ENCODE assay signal across 15 cellular contexts in genomic region chr10:79333513-79333912, GRCh38. TPM values are rescaled to one million over a fixed set of nuclear protein-coding genes. Genes with fewer than 3 reads are reported as not detected.
A peak's percentile ranks its signal among the peaks of the same experiment; 100 is the strongest.
DNase-seq lines count a peak whose midpoint lies in the region; ATAC-seq, FAIRE-seq and TF ChIP-seq lines count a peak whose summit lies in the region.
"Had no signal": no experiment of that assay in that cellular context is flagged by ENCODE, and none has a peak within 500 bp of the region (broad histone marks: within the 10 kb centered on the region; RNA-seq: fewer than 3 reads in every experiment).

No MANE protein-coding gene starts in this region.

- H3K4me3 Mint-ChIP-seq in activated naive CD4-positive, alpha-beta T cell treated with anti-CD3 and anti-CD28 coated beads, Interleukin-2, amount 50 U/mL, for 24 hours: peak overlapping the region; percentile 15
- H3K4me3 Mint-ChIP-seq in chondrocyte (ENCODE audit: unreplicated experiment): no peak overlapping the region
- H3K4me3 Mint-ChIP-seq: CD4-positive, CD25-positive, alpha-beta regulatory T cell had no signal

- TF ChIP-seq CTCF in chondrocyte (IDR thresholded peaks at IDR 0.05): no peak
- TF ChIP-seq CTCF in smooth muscle cell (IDR thresholded peaks at IDR 0.05; ENCODE audit: borderline replicate concordance, insufficient read depth, poor library complexity, severe bottlenecking): no peak

- FAIRE-seq in RCC 7860 (lab: Jason Lieb, UNC): peak; percentile 67
- FAIRE-seq in small intestine (lab: Jason Lieb, UNC): no peak

- no peaks in the 10 kb centered on the region for H3K9me3 Mint-ChIP-seq in activated naive CD4-positive, alpha-beta T cell treated with anti-CD3 and anti-CD28 coated beads, Interleukin-2, amount 50 U/mL, for 24 hours
- H3K9me3 Mint-ChIP-seq in chondrocyte (ENCODE audit: low read depth): peaks cover 5% of the 10 kb centered on the region

- H3K36me3 Mint-ChIP-seq in activated naive CD4-positive, alpha-beta T cell treated with anti-CD3 and anti-CD28 coated beads, Interleukin-2, amount 50 U/mL, for 24 hours: no peaks in the 10 kb centered on the region
- peaks cover 2% of the 10 kb centered on the region for H3K36me3 Mint-ChIP-seq in chondrocyte (ENCODE audit: low read depth)
- H3K36me3 Mint-ChIP-seq: CD4-positive, CD25-positive, alpha-beta regulatory T cell had no signal

- H3K27me3 ChIP-seq in smooth muscle cell (ENCODE audit: low read depth) (no peaks in the 10 kb centered on the region), small intestine (ENCODE audit: control insufficient read depth in 2 of 2, insufficient read depth in 2 of 2, low read length in 2 of 2) (no peaks in the 10 kb centered on the region)
- H3K27me3 ChIP-seq: neutrophil had no signal

- peak overlapping the region; percentile 33 for H3K9ac ChIP-seq in smooth muscle cell (ENCODE audit: low read depth)

- H3K4me1 ChIP-seq in smooth muscle cell (ENCODE audit: low read depth) (no peaks in the 10 kb centered on the region), small intestine (ENCODE audit: control insufficient read depth in 2 of 2, insufficient read depth in 1 of 2, low read depth in 1 of 2, low read length in 1 of 2) (no peaks in the 10 kb centered on the region)

- no peak overlapping the region for H3K4me2 ChIP-seq in smooth muscle cell

- no peak overlapping the region for H2AFZ ChIP-seq in smooth muscle cell (ENCODE audit: low read depth)

- peak overlapping the region; percentile 82 for H3K27ac ChIP-seq in smooth muscle cell (ENCODE audit: low read depth)
- H3K27ac ChIP-seq in small intestine (ENCODE audit: low read depth in 1 of 2, low read length in 1 of 2): no peak overlapping the region
- H3K27ac ChIP-seq: HL-60 had no signal

- WGBS in smooth muscle cell (ENCODE audit: low lambda C conversion rate): 65% methylated on average over 2 of the region's 2 CpGs
- WGBS in small intestine, 3 donors: 86 to 96% (median 92%) methylated on average over 2 of the region's 2 CpGs

- ATAC-seq in GM21423 (IDR thresholded peaks at IDR 0.05; ENCODE audit: unreplicated experiment): no peak
- no peak for ATAC-seq in HG03108 (IDR thresholded peaks at IDR 0.05; ENCODE audit: unreplicated experiment)
- ATAC-seq: Right ventricle myocardium inferior had no signal

- H3F3A ChIP-seq in smooth muscle cell (ENCODE audit: low read depth): no peaks in the 10 kb centered on the region

- H3K79me2 ChIP-seq in smooth muscle cell (ENCODE audit: low read depth): no peaks in the 10 kb centered on the region

- H3K27me3 Mint-ChIP-seq in activated naive CD4-positive, alpha-beta T cell treated with anti-CD3 and anti-CD28 coated beads, Interleukin-2, amount 50 U/mL, for 24 hours: no peaks in the 10 kb centered on the region
- H3K27me3 Mint-ChIP-seq in chondrocyte (ENCODE audit: low read depth): no peaks in the 10 kb centered on the region

- no peak overlapping the region for H3K4me3 ChIP-seq in smooth muscle cell
- H3K4me3 ChIP-seq in small intestine (ENCODE audit: low read depth in 1 of 2, low read length in 2 of 2): no peak overlapping the region

- H3K9me3 ChIP-seq in smooth muscle cell (replicated peaks; ENCODE audit: low read depth): no peaks in the 10 kb centered on the region
- H3K9me3 ChIP-seq in small intestine (ENCODE audit: control insufficient read depth, low read depth): no peaks in the 10 kb centered on the region
- H3K9me3 ChIP-seq: neutrophil had no signal

- H3K27ac Mint-ChIP-seq in activated naive CD4-positive, alpha-beta T cell treated with anti-CD3 and anti-CD28 coated beads, Interleukin-2, amount 50 U/mL, for 24 hours: peak overlapping the region; percentile 86
- H3K27ac Mint-ChIP-seq in chondrocyte (ENCODE audit: unreplicated experiment): peak overlapping the region; percentile 32

- peaks cover 55% of the 10 kb centered on the region for H3K4me1 Mint-ChIP-seq in activated naive CD4-positive, alpha-beta T cell treated with anti-CD3 and anti-CD28 coated beads, Interleukin-2, amount 50 U/mL, for 24 hours
- H3K4me1 Mint-ChIP-seq in chondrocyte (ENCODE audit: low read depth): peaks cover 40% of the 10 kb centered on the region

- H3K36me3 ChIP-seq in smooth muscle cell (ENCODE audit: low read depth) (no peaks in the 10 kb centered on the region), small intestine (ENCODE audit: control insufficient read depth in 2 of 2, insufficient read depth in 2 of 2, low read length in 2 of 2) (no peaks in the 10 kb centered on the region)
- H3K36me3 ChIP-seq: neutrophil had no signal

- no peak for DNase-seq in activated naive CD4-positive, alpha-beta T cell (lab: John Stamatoyannopoulos, UW)
- DNase-seq in RCC 7860 (ENCODE audit: low spot score) (peak; percentile 86), chondrocyte (ENCODE audit: low spot score) (no peak), smooth muscle cell (lab: John Stamatoyannopoulos, UW; ENCODE audit: unreplicated experiment) (no peak), small intestine (no peak)
- DNase-seq: activated effector memory CD4-positive, alpha-beta T cell treated with Interleukin-2 at 50 U/mL for 16 hours; CD4-positive, CD25-positive, alpha-beta regulatory T cell; dermis blood vessel endothelial cell; NCI-H1048 had no signal

- no peaks in the 10 kb centered on the region for H4K20me1 ChIP-seq in smooth muscle cell (ENCODE audit: low read depth)

RNA-seq across cellular contexts. Expression of gene PPIF, which starts 13.8 kb away (rescaled TPM):
- total RNA-seq in chondrocyte (11.0 to 16.2 TPM (median 15.2 TPM) in 3 replicates), smooth muscle cell (24.3 and 28.5 TPM in 2 replicates)
- polyA plus RNA-seq in smooth muscle cell (29.7 and 35.2 TPM in 2 replicates), small intestine (10 to 100 TPM; 35.3 to 71.5 (median 42.7) TPM)
